18 cellular contexts compared by ENCODE assay signal in genomic region chr10:13727574-13727973, GRCh38.
"Had no signal": no experiment of that assay in that cellular context is flagged by ENCODE, and none has a peak within 500 bp of the region (broad histone marks: within the 10 kb centered on the region; RNA-seq: fewer than 3 reads in every experiment).

No MANE protein-coding gene starts in this region.

- H3K9me3 ChIP-seq: MG63, SJSA1 had no signal

- H3K27me3 ChIP-seq: MG63, SJSA1 had no signal

- H3K27ac ChIP-seq: SJSA1, SK-N-MC had no signal

- H3K4me3 ChIP-seq: MG63, SJSA1, SK-N-MC had no signal

- DNase-seq: Karpas-422, KG1, MG63, NCI-H1092 treated with DMSO at 0.1 percent for 48 hours, NCI-H1436, NCI-H187, NCI-H2029, NCI-H2081 treated with DMSO at 0.1 percent for 48 hours, NCI-H2171, NCI-H524, NCI-H526 treated with DMSO at 0.1 percent for 48 hours, NCI-H748 treated with DMSO at 0.1 percent for 48 hours, Right ventricle myocardium superior, RPMI8226, SIG-M5 had no signal

- H3K36me3 ChIP-seq: MG63, SJSA1 had no signal

- FAIRE-seq: RCC 7860 had no signal
